ENCODE assay signal across 1 cellular context in genomic region chr18:57837917-57838548, GRCh38.
TF ChIP-seq lines count a peak whose summit lies in the region.

No MANE protein-coding gene starts in this region.

TF ChIP-seq in GM12878, 131 proteins besides CTCF, POLR2A, EP300 and RAD21 (continued from another document and continues in another):
- no peak for TF ChIP-seq BCLAF1 (IDR thresholded peaks at IDR 0.05)
- TF ChIP-seq ZBTB4 (CRISPR knock-in tag; IDR thresholded peaks at IDR 0.05) = no peak
- peak; percentile 80 for TF ChIP-seq ATF7 (IDR thresholded peaks at IDR 0.05; ENCODE audit: low read depth)
- TF ChIP-seq ZBED1 (IDR thresholded peaks at IDR 0.05; ENCODE audit: borderline replicate concordance) = peak; percentile 60; the same call in 1 of the 2 replicates
- no peak for TF ChIP-seq ZNF592 (IDR thresholded peaks at IDR 0.05)
- no peak; the same call in 1 of the 2 replicates for TF ChIP-seq GABPA (IDR thresholded peaks at IDR 0.05; ENCODE audit: low read depth)
- TF ChIP-seq PKNOX1 (IDR thresholded peaks at IDR 0.05) = peak; percentile 24; the same call in 1 of the 2 replicates
- TF ChIP-seq CEBPZ (IDR thresholded peaks at IDR 0.05; ENCODE audit: low read depth, low read length) = no peak
- TF ChIP-seq TARDBP (IDR thresholded peaks at IDR 0.05; ENCODE audit: borderline replicate concordance) = no peak
- peak; percentile 61; the same call in 1 of the 2 replicates for TF ChIP-seq TCF7 (IDR thresholded peaks at IDR 0.05; ENCODE audit: borderline replicate concordance)
- TF ChIP-seq LARP7 (IDR thresholded peaks at IDR 0.05) = no peak
- peak; percentile 64 for TF ChIP-seq MEF2B (IDR thresholded peaks at IDR 0.05; ENCODE audit: partially characterized antibody, poor library complexity, severe bottlenecking)
- peak; percentile 90 for TF ChIP-seq MTA2 (IDR thresholded peaks at IDR 0.05; ENCODE audit: low read depth)
- peak; percentile 80 for TF ChIP-seq MEF2A (IDR thresholded peaks at IDR 0.05; ENCODE audit: insufficient read depth, low read depth, low read length)
- TF ChIP-seq ESRRA (IDR thresholded peaks at IDR 0.05; ENCODE audit: low read length) = no peak
- TF ChIP-seq SMAD1 (IDR thresholded peaks at IDR 0.05; ENCODE audit: low read depth, partially characterized antibody) = no peak
- TF ChIP-seq NR2C2 (IDR thresholded peaks at IDR 0.05; ENCODE audit: borderline replicate concordance, control insufficient read depth, insufficient read length, low read depth) = no peak
- no peak for TF ChIP-seq SUPT20H (IDR thresholded peaks at IDR 0.05; ENCODE audit: borderline replicate concordance, control insufficient read depth, low read depth, low read length)
- peak; percentile 61 for TF ChIP-seq NFIC (IDR thresholded peaks at IDR 0.05; ENCODE audit: low read depth, low read length)
- no peak for TF ChIP-seq E4F1 (IDR thresholded peaks at IDR 0.05; ENCODE audit: borderline replicate concordance, partially characterized antibody)
- peak in 1 of 2 experiments; percentile 8; a peak in 1 of 3 replicates for TF ChIP-seq EGR1 (IDR thresholded peaks at IDR 0.05; ENCODE audit: borderline replicate concordance in 1 of 2, low read depth in 2 of 2, low read length in 2 of 2)
- TF ChIP-seq ELK1 (IDR thresholded peaks at IDR 0.05; ENCODE audit: low read depth, low read length) = no peak
- TF ChIP-seq JUND (IDR thresholded peaks at IDR 0.05; ENCODE audit: low read depth, low read length) = peak; percentile 72; the same call in 1 of the 2 replicates
- no peak for TF ChIP-seq MYB (IDR thresholded peaks at IDR 0.05; ENCODE audit: borderline replicate concordance, low read depth, low read length)
- no peak for TF ChIP-seq SRF (IDR thresholded peaks at IDR 0.05; ENCODE audit: low read depth in 2 of 2, low read length in 2 of 2)
- no peak for TF ChIP-seq ZBTB40 (IDR thresholded peaks at IDR 0.05; ENCODE audit: borderline replicate concordance)
- TF ChIP-seq HDAC2 (IDR thresholded peaks at IDR 0.05) = no peak
